Comparison of ENCODE assay signal across 9 cellular contexts in genomic region chr9:127735530-127736176, GRCh38. TPM values are rescaled to one million over a fixed set of nuclear protein-coding genes. Genes with fewer than 3 reads are reported as not detected.
A peak's percentile ranks its signal among the peaks of the same experiment; 100 is the strongest.
DNase-seq lines count a peak whose midpoint lies in the region; ATAC-seq, FAIRE-seq and TF ChIP-seq lines count a peak whose summit lies in the region.
"Had no signal": no experiment of that assay in that cellular context is flagged by ENCODE, and none has a peak within 500 bp of the region (broad histone marks: within the 10 kb centered on the region; RNA-seq: fewer than 3 reads in every experiment).

No MANE protein-coding gene starts in this region.

- TF ChIP-seq POLR2A in A549 (IDR thresholded peaks at IDR 0.05; ENCODE audit: low read length) = no peak

- H3K9me3 ChIP-seq in A549 = no peaks in the 10 kb centered on the region
- no peaks in the 10 kb centered on the region for H3K9me3 ChIP-seq in SJSA1 (replicated peaks)
- no peaks in the 10 kb centered on the region for H3K9me3 ChIP-seq in tibial artery
- H3K9me3 ChIP-seq: body of pancreas had no signal

- H3K27ac ChIP-seq in A549 = no peak overlapping the region
- H3K27ac ChIP-seq in SJSA1 = peak overlapping the region; percentile 92
- H3K27ac ChIP-seq in layer of hippocampus (ENCODE audit: low read depth, low read length) = peak overlapping the region; percentile 38
- peak overlapping the region in 1 of 2 donors; percentile 93 for H3K27ac ChIP-seq in tibial artery

- TF ChIP-seq CTCF in A549 (IDR thresholded peaks at IDR 0.05) (no peak), tibial artery (IDR thresholded peaks at IDR 0.05) (no peak)

- H3K27me3 ChIP-seq in SJSA1 (replicated peaks) (no peaks in the 10 kb centered on the region), layer of hippocampus (ENCODE audit: control insufficient read depth, insufficient read depth, low read length) (no peaks in the 10 kb centered on the region), tibial artery (no peaks in the 10 kb centered on the region)
- H3K27me3 ChIP-seq: body of pancreas had no signal

- TF ChIP-seq RAD21 in A549 (conservative IDR thresholded peaks at IDR 0.05 in 1 of 2, IDR thresholded peaks at IDR 0.05 in 1 of 2) = no peak

- CTCF ChIA-PET in A549 (lab: Yijun Ruan, JAX) = interaction anchor here (0.6 to 15.7 kb wide), 58 partner anchors 11 to 535 kb away, joined by 3 to 243 read pairs (median 8); partner anchors contain the start of genes CDK9, CFAP157, PIP5KL1 and PTRH1

- no peak for FAIRE-seq in A549 (lab: Jason Lieb, UNC)

- peak overlapping the region; percentile 39 for H3K4me2 ChIP-seq in A549

- no peak for TF ChIP-seq EP300 in A549 (IDR thresholded peaks at IDR 0.05)

- intact Hi-C loops in tibial artery (cut with DNase I; ENCODE audit: low total_unique reads) = loop anchor here (2.0 to 5.0 kb wide), 3 partner anchors 49 to 187 kb away; no protein-coding TSS in a partner anchor

- peaks cover 19% of the 10 kb centered on the region for H3K4me1 ChIP-seq in A549
- H3K4me1 ChIP-seq in SJSA1 (replicated peaks) = peaks cover 53% of the 10 kb centered on the region
- H3K4me1 ChIP-seq in tibial artery = peaks cover 0 to 13% (median 7%) of the 10 kb centered on the region in 4 donors

- 25% methylated on average over 15 of the region's 15 CpGs for WGBS in A549 (ENCODE audit: missing lambda C conversion rate)

- H3K36me3 ChIP-seq in SJSA1 (peaks cover 27% of the 10 kb centered on the region), tibial artery (peaks cover 0 to 22% (median 21%) of the 10 kb centered on the region in 3 donors)

- no peak for ATAC-seq in A549
- ATAC-seq in GM19452 (IDR thresholded peaks at IDR 0.05; ENCODE audit: unreplicated experiment) = peak; percentile 8
- ATAC-seq in HG03025 (IDR thresholded peaks at IDR 0.05; ENCODE audit: low FRiP score, unreplicated experiment) = no peak
- ATAC-seq in GM19455 (IDR thresholded peaks at IDR 0.05; ENCODE audit: unreplicated experiment) = no peak

- POLR2A ChIA-PET in A549 (lab: Yijun Ruan, JAX) = interaction anchor here (0.9 to 2.0 kb wide), 8 partner anchors 20 to 285 kb away, joined by 3 to 12 read pairs (median 4); partner anchors contain the start of genes CDK9, LRSAM1, PTRH1 and RPL12

- H3K4me3 ChIP-seq in A549 = no peak overlapping the region
- peak overlapping the region; percentile 85 for H3K4me3 ChIP-seq in SJSA1
- no peak overlapping the region for H3K4me3 ChIP-seq in tibial artery

- DNase-seq in A549 (ENCODE audit: low read depth in 1 of 2, low spot score in 1 of 2) (no peak), SJSA1 (ENCODE audit: low read depth in 1 of 2, low spot score in 2 of 2) (no peak), HuH-7 (ENCODE audit: low spot score) (no peak), tibial artery (no peak)

TF ChIP-seq in A549, 52 proteins besides CTCF, POLR2A, EP300 and RAD21:
- peak; percentile 2; the same call in 1 of the 3 replicates for TF ChIP-seq SMC3 (IDR thresholded peaks at IDR 0.05)
- no peak for TF ChIP-seq RARB (CRISPR knock-in tag; IDR thresholded peaks at IDR 0.05)
TF ChIP-seq in A549: peak in this region for 1.

RNA-seq across cellular contexts. Expression of gene TOR2A, which starts 0.6 kb away (rescaled TPM):
- polyA plus RNA-seq in A549 (2011; rRNA removed) (4.9 and 5.5 TPM in 2 replicates), A549 (2017; fragmentation: RNase III; extraction: RNeasy Plus Mini Kit Qiagen cat#74134 plus additional on column Dnase treatment) (9.4 to 9.6 TPM (median 9.5 TPM) in 3 replicates)
- 15.0 and 22.1 TPM in 2 replicates for polyA plus RNA-seq in A549 (2012; cell fraction: cytosol; rRNA removed)
- polyA plus RNA-seq in A549 (2012; cell fraction: nucleus; rRNA removed) = 19.8 and 27.2 TPM in 2 replicates
- polyA minus RNA-seq in A549 (2011; rRNA and poly(A)+ RNA removed) = 4.1 and 5.1 TPM in 2 replicates
- total RNA-seq in SJSA1 (2014; rRNA removed; shearing (Covaris generic)) = 5.3 and 11.4 TPM in 2 replicates

RNA-seq across cellular contexts. Expression of gene TTC16, which starts 19.8 kb away (rescaled TPM):
- polyA plus RNA-seq in A549 (2011; rRNA removed) = 0.03 TPM in 1 of 2 replicates, not detected in the other
- 0.01 and 0.04 TPM in 2 replicates for polyA plus RNA-seq in A549 (2012; cell fraction: cytosol; rRNA removed)
- polyA plus RNA-seq in A549 (2012; cell fraction: nucleus; rRNA removed) = 0.04 and 0.07 TPM in 2 replicates
- polyA plus RNA-seq in A549 (2017; fragmentation: RNase III; extraction: RNeasy Plus Mini Kit Qiagen cat#74134 plus additional on column Dnase treatment) = not detected in 3 replicates
- 0.25 TPM in 1 of 2 replicates, not detected in the other for polyA minus RNA-seq in A549 (2011; rRNA and poly(A)+ RNA removed)
- total RNA-seq in SJSA1 (2014; rRNA removed; shearing (Covaris generic)) = not detected in 2 replicates

RNA-seq across cellular contexts. Expression of gene PTRH1, which starts 20.2 kb away (rescaled TPM):
- polyA plus RNA-seq in A549 (2011; rRNA removed) = 3.5 and 5.1 TPM in 2 replicates
- 23.9 and 26.6 TPM in 2 replicates for polyA plus RNA-seq in A549 (2012; cell fraction: cytosol; rRNA removed)
- 27.1 and 29.2 TPM in 2 replicates for polyA plus RNA-seq in A549 (2012; cell fraction: nucleus; rRNA removed)
- 9.9 to 12.6 TPM (median 11.4 TPM) in 3 replicates for polyA plus RNA-seq in A549 (2017; fragmentation: RNase III; extraction: RNeasy Plus Mini Kit Qiagen cat#74134 plus additional on column Dnase treatment)
- polyA minus RNA-seq in A549 (2011; rRNA and poly(A)+ RNA removed) = 1.3 and 2.0 TPM in 2 replicates
- total RNA-seq in SJSA1 (2014; rRNA removed; shearing (Covaris generic)) = 10.4 and 17.5 TPM in 2 replicates

RNA-seq across cellular contexts. Expression of gene CFAP157, which starts 28.9 kb away (rescaled TPM):
- 0.04 TPM in 1 of 2 replicates, not detected in the other for polyA plus RNA-seq in A549 (2011; rRNA removed)
- polyA plus RNA-seq in A549 (2012; cell fraction: cytosol; rRNA removed) = 0.01 TPM in 1 of 2 replicates, not detected in the other
- 0.11 and 0.22 TPM in 2 replicates for polyA plus RNA-seq in A549 (2012; cell fraction: nucleus; rRNA removed)
- polyA plus RNA-seq in A549 (2017; fragmentation: RNase III; extraction: RNeasy Plus Mini Kit Qiagen cat#74134 plus additional on column Dnase treatment) = 0.04 TPM in 1 of 3 replicates, not detected in the others
- polyA minus RNA-seq in A549 (2011; rRNA and poly(A)+ RNA removed) = not detected in 2 replicates
- total RNA-seq in SJSA1 (2014; rRNA removed; shearing (Covaris generic)) = 0.11 TPM in 1 of 2 replicates, not detected in the other

RNA-seq across cellular contexts. Expression of gene SH2D3C, which starts 42.8 kb away (rescaled TPM):
- polyA plus RNA-seq in A549 (2011; rRNA removed) (0.06 and 0.11 TPM in 2 replicates), A549 (2017; fragmentation: RNase III; extraction: RNeasy Plus Mini Kit Qiagen cat#74134 plus additional on column Dnase treatment) (0.04 to 0.08 TPM (median 0.06 TPM) in 3 replicates)
- polyA plus RNA-seq in A549 (2012; cell fraction: cytosol; rRNA removed) = 0.04 and 0.12 TPM in 2 replicates
- polyA plus RNA-seq in A549 (2012; cell fraction: nucleus; rRNA removed) = 0.12 TPM in 1 of 2 replicates, not detected in the other
- polyA minus RNA-seq in A549 (2011; rRNA and poly(A)+ RNA removed) = 0.33 TPM in 1 of 2 replicates, not detected in the other
- total RNA-seq in SJSA1 (2014; rRNA removed; shearing (Covaris generic)) = not detected in 2 replicates

Comparison
In these comparisons a context has a peak if more than half of its experiments do, and no peak if none do; other contexts are left out.
1. H3K27ac ChIP-seq: peak in SJSA1 (single experiment) and layer of hippocampus (single experiment); none in A549 (0 of 2).